In genomic region chr11:125062931-125063428, GRCh38 we compare ENCODE assay signal across 1 cellular context.
TF ChIP-seq lines count a peak whose summit lies in the region.

SLC37A2 (plus strand) TSS chr11:125063305; CDS start chr11:125063368, 63 bp downstream.

TF ChIP-seq in GM12878, 131 proteins besides CTCF, POLR2A, EP300 and RAD21 (continued from another document and continues in another):
- TF ChIP-seq HSF1 (IDR thresholded peaks at IDR 0.05; ENCODE audit: low read depth, low read length) (no peak), PBX3 (IDR thresholded peaks at IDR 0.05; ENCODE audit: insufficient replicate concordance, low read depth, low read length) (no peak), TCF3 (IDR thresholded peaks at IDR 0.05; ENCODE audit: borderline replicate concordance, insufficient read depth, low read depth, low read length) (no peak), RAD51 (IDR thresholded peaks at IDR 0.05) (no peak), ZSCAN29 (IDR thresholded peaks at IDR 0.05) (peak; percentile 60; the same call in 1 of the 2 replicates), PRDM15 (CRISPR knock-in tag; IDR thresholded peaks at IDR 0.05) (no peak), ZNF24 (IDR thresholded peaks at IDR 0.05) (peak; percentile 45; the same call in 1 of the 2 replicates), JUNB (IDR thresholded peaks at IDR 0.05) (no peak), MAX (IDR thresholded peaks at IDR 0.05; ENCODE audit: low read depth, low read length) (peak; percentile 69; the same call in 1 of the 2 replicates), CHD4 (IDR thresholded peaks at IDR 0.05) (no peak), ATF7 (IDR thresholded peaks at IDR 0.05; ENCODE audit: low read depth) (peak; percentile 79), KDM1A (IDR thresholded peaks at IDR 0.05; ENCODE audit: borderline replicate concordance) (no peak), TARDBP (IDR thresholded peaks at IDR 0.05; ENCODE audit: borderline replicate concordance) (no peak), ZNF384 (IDR thresholded peaks at IDR 0.05; ENCODE audit: borderline replicate concordance, low read depth, low read length) (no peak), ZBTB4 (CRISPR knock-in tag; IDR thresholded peaks at IDR 0.05) (no peak), HDAC6 (IDR thresholded peaks at IDR 0.05; ENCODE audit: unreplicated experiment) (no peak), FOXM1 (IDR thresholded peaks at IDR 0.05; ENCODE audit: low read depth, low read length) (no peak), IRF4 (IDR thresholded peaks at IDR 0.05; ENCODE audit: low read depth, low read length) (peak; percentile 90), JUND (IDR thresholded peaks at IDR 0.05; ENCODE audit: low read depth, low read length) (no peak), USF1 (IDR thresholded peaks at IDR 0.05; ENCODE audit: borderline replicate concordance, extremely low read length, insufficient read depth, low read depth, low read length) (no peak), PAX8 (IDR thresholded peaks at IDR 0.05) (no peak), CUX1 (IDR thresholded peaks at IDR 0.05; ENCODE audit: insufficient replicate concordance, low read depth, low read length) (no peak), ZBED1 (IDR thresholded peaks at IDR 0.05; ENCODE audit: borderline replicate concordance) (no peak), SMC3 (IDR thresholded peaks at IDR 0.05; ENCODE audit: borderline replicate concordance, low read length) (peak; percentile 18; the same call in 1 of the 2 replicates), NFYA (IDR thresholded peaks at IDR 0.05; ENCODE audit: borderline replicate concordance, low read depth, low read length) (no peak), FOXK2 (IDR thresholded peaks at IDR 0.05) (no peak), SIX5 (IDR thresholded peaks at IDR 0.05; ENCODE audit: low read depth, low read length, severe bottlenecking) (no peak), PML (IDR thresholded peaks at IDR 0.05; ENCODE audit: low read length) (no peak), POLR2AphosphoS2 (IDR thresholded peaks at IDR 0.05; ENCODE audit: low read depth, low read length) (0 out of 2 replicates have a peak, but pooled peaks have one; percentile 22), SMARCA5 (IDR thresholded peaks at IDR 0.05) (0 out of 2 replicates have a peak, but pooled peaks have one; percentile 62), GABPA (IDR thresholded peaks at IDR 0.05; ENCODE audit: low read depth) (no peak), SREBF2 (IDR thresholded peaks at IDR 0.05; ENCODE audit: low read length) (no peak), IRF5 (IDR thresholded peaks at IDR 0.05; ENCODE audit: borderline replicate concordance) (no peak), TCF12 (IDR thresholded peaks at IDR 0.05; ENCODE audit: low read depth, low read length) (peak; percentile 40; the same call in 1 of the 2 replicates), YY1 (IDR thresholded peaks at IDR 0.05; ENCODE audit: low read depth, low read length) (peak; percentile 17; the same call in 1 of the 2 replicates), ZZZ3 (IDR thresholded peaks at IDR 0.05; ENCODE audit: control insufficient read depth, insufficient read length, low read depth) (no peak), STAT1 (conservative IDR thresholded peaks at IDR 0.05) (no peak), CEBPB (IDR thresholded peaks at IDR 0.05; ENCODE audit: borderline replicate concordance in 1 of 2, low read depth in 2 of 2, low read length in 2 of 2) (no peak), KAT2A (conservative IDR thresholded peaks at IDR 0.05; ENCODE audit: control insufficient read depth, low read depth, low read length) (no peak), CBFB (IDR thresholded peaks at IDR 0.05; ENCODE audit: low read depth) (no peak), BACH1 (IDR thresholded peaks at IDR 0.05; ENCODE audit: borderline replicate concordance) (peak; percentile 80; the same call in 1 of the 2 replicates), BCL11A (IDR thresholded peaks at IDR 0.05; ENCODE audit: low read depth, low read length) (no peak; the same call in 1 of the 2 replicates), ESRRA (IDR thresholded peaks at IDR 0.05; ENCODE audit: low read length) (no peak), SUZ12 (IDR thresholded peaks at IDR 0.05; ENCODE audit: unreplicated experiment) (no peak), RELB (IDR thresholded peaks at IDR 0.05; ENCODE audit: low read depth) (no peak; the same call in 1 of the 2 replicates)
